ENCODE assay signal across 15 cellular contexts in the genomic region with DNA sequence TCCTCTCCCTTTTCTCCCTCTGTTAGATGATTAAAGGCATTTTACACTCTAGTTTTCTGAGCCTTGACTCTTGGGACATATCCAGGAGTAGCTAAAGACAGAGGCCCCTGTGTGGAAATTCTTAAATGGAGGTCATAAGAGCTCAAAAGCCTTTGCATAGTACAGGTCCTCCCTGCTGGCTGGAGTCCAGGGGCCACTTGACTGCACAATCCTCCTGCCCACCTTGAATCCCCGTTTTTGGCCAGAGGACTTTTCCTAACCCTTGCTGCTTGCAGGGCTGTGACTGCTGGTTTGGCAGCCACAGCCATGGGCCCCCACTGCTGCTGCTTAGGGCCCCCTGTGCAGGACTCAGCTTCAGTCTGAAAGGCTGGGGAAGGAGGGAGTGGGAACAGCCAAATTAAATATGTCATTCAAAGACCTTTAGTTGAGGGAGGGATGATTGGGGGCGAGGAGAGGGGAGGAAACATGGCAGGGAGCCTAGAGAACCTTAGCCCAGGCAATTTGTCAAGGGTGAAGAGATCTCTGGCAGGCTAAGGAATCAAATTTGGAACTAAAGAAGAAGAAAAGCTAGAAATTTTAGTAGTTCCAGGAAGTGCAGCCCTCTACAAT. TPM values are rescaled to one million over a fixed set of nuclear protein-coding genes. Genes with fewer than 3 reads are reported as not detected.
DNase-seq lines count a peak whose midpoint lies in the region; ATAC-seq and TF ChIP-seq lines count a peak whose summit lies in the region.
"Had no signal": no experiment of that assay in that cellular context is flagged by ENCODE, and none has a peak within 500 bp of the region (broad histone marks: within the 10 kb centered on the region; RNA-seq: fewer than 3 reads in every experiment).

No MANE protein-coding gene starts in this region.

- no peaks in the 10 kb centered on the region for H3K9me3 Mint-ChIP-seq in CD4-positive, alpha-beta T cell
- H3K9me3 Mint-ChIP-seq in activated T-helper 17 cell treated with anti-CD3 and anti-CD28 coated beads, Interleukin-2, amount 50 U/mL, for 72 hours, result no peaks in the 10 kb centered on the region
- H3K9me3 Mint-ChIP-seq: activated T-helper 1 cell treated with anti-CD3 and anti-CD28 coated beads, Interleukin-12 subunit alpha, Interleukin-12 subunit beta, Interleukin-2, Interleukin-4 antibody, amounts not matched to agents 30 ng/mL and 10 ng/mL and 1 ng/mL, durations not matched to agents 14 hours and 24 hours and 36 hours; IgD-negative memory B cell had no signal

- in situ Hi-C loops in gastrocnemius medialis (cut with MboI; ENCODE audit: low sequenced_read_pairs in 4 of 4), result no loop called here

- no peaks in the 10 kb centered on the region for H3K9me3 ChIP-seq in CD4-positive, alpha-beta T cell (ENCODE audit: control insufficient read depth, low read length)
- H3K9me3 ChIP-seq in left ventricle myocardium inferior (replicated peaks), result no peaks in the 10 kb centered on the region
- no peaks in the 10 kb centered on the region for H3K9me3 ChIP-seq in gastrocnemius medialis
- peaks cover 0 to 3% of the 10 kb centered on the region in 2 donors for H3K9me3 ChIP-seq in neuronal stem cell (replicated peaks in 1 of 2; ENCODE audit: control insufficient read depth in 2 of 2, insufficient read depth in 1 of 2, low read depth in 1 of 2, low read length in 2 of 2)
- no peaks in the 10 kb centered on the region for H3K9me3 ChIP-seq in Karpas-422 (ENCODE audit: low read length)
- H3K9me3 ChIP-seq: SJSA1 had no signal

- H3K23ac ChIP-seq in neuronal stem cell (ENCODE audit: low read depth, low read length, poor library complexity), result no peak overlapping the region

- no peak overlapping the region for H3K4me3 ChIP-seq in left ventricle myocardium inferior
- H3K4me3 ChIP-seq in gastrocnemius medialis, result no peak overlapping the region
- H3K4me3 ChIP-seq in neuronal stem cell (ENCODE audit: low read length in 2 of 2), result no peak overlapping the region
- no peak overlapping the region for H3K4me3 ChIP-seq in Karpas-422 (ENCODE audit: low read length)
- H3K4me3 ChIP-seq: SJSA1 had no signal

- no peak overlapping the region for H2BK15ac ChIP-seq in neuronal stem cell (ENCODE audit: low read length)

- H4K91ac ChIP-seq in neuronal stem cell (ENCODE audit: low read depth, low read length, poor library complexity), result no peak overlapping the region

- peaks cover 86% of the 10 kb centered on the region for H3K36me3 Mint-ChIP-seq in CD4-positive, alpha-beta T cell (ENCODE audit: low read depth)
- peaks cover 92% of the 10 kb centered on the region for H3K36me3 Mint-ChIP-seq in activated T-helper 17 cell treated with anti-CD3 and anti-CD28 coated beads, Interleukin-2, amount 50 U/mL, for 72 hours (ENCODE audit: low read depth)

- H2AFZ ChIP-seq in neuronal stem cell (ENCODE audit: low read length) (no peak overlapping the region), Karpas-422 (ENCODE audit: low read length) (no peak overlapping the region)

- no peaks in the 10 kb centered on the region; the same call in 1 of the 2 replicates for H4K20me1 ChIP-seq in Karpas-422 (ENCODE audit: insufficient read depth, low read depth, low read length)

- CTCF ChIA-PET in CD4-positive, alpha-beta T cell (lab: Charles Lee), result no interaction called here

- H3K27me3 Mint-ChIP-seq in CD4-positive, alpha-beta T cell, result no peaks in the 10 kb centered on the region
- no peaks in the 10 kb centered on the region for H3K27me3 Mint-ChIP-seq in activated T-helper 17 cell treated with anti-CD3 and anti-CD28 coated beads, Interleukin-2, amount 50 U/mL, for 72 hours
- H3K27me3 Mint-ChIP-seq: IgD-negative memory B cell had no signal

- H3K14ac ChIP-seq in neuronal stem cell (ENCODE audit: low read length), result no peak overlapping the region

- H3K27ac Mint-ChIP-seq in CD4-positive, alpha-beta T cell, result peak overlapping the region; percentile 18
- H3K27ac Mint-ChIP-seq in activated T-helper 17 cell treated with anti-CD3 and anti-CD28 coated beads, Interleukin-2, amount 50 U/mL, for 72 hours, result peak overlapping the region; percentile 51
- H3K27ac Mint-ChIP-seq: activated T-helper 1 cell treated with anti-CD3 and anti-CD28 coated beads, Interleukin-12 subunit alpha, Interleukin-12 subunit beta, Interleukin-2, Interleukin-4 antibody, amounts not matched to agents 30 ng/mL and 10 ng/mL and 1 ng/mL, durations not matched to agents 14 hours and 24 hours and 36 hours had no signal

- no peak overlapping the region for H3K27ac ChIP-seq in CD4-positive, alpha-beta T cell (ENCODE audit: low read depth, low read length)
- H3K27ac ChIP-seq in left ventricle myocardium inferior (replicated peaks) (peak overlapping the region; percentile 88), gastrocnemius medialis (peak overlapping the region; percentile 57 to 88 (median 67)), neuronal stem cell (replicated peaks; ENCODE audit: low read length) (no peak overlapping the region), Karpas-422 (ENCODE audit: low read length) (no peak overlapping the region)
- H3K27ac ChIP-seq: C4-2B, SJSA1 had no signal

- peaks cover 73% of the 10 kb centered on the region for H3K4me1 ChIP-seq in left ventricle myocardium inferior
- H3K4me1 ChIP-seq in gastrocnemius medialis, result peaks cover 0 to 17% of the 10 kb centered on the region in 2 donors
- no peaks in the 10 kb centered on the region for H3K4me1 ChIP-seq in neuronal stem cell (ENCODE audit: control insufficient read depth in 2 of 2, insufficient read depth in 1 of 2, low read depth in 1 of 2, low read length in 2 of 2)
- peaks cover 15% of the 10 kb centered on the region; the same call in 1 of the 2 replicates for H3K4me1 ChIP-seq in Karpas-422 (ENCODE audit: low read length)
- H3K4me1 ChIP-seq: SJSA1 had no signal

- no peak overlapping the region for H2BK5ac ChIP-seq in neuronal stem cell (ENCODE audit: low read length)

- H3K4me1 Mint-ChIP-seq in CD4-positive, alpha-beta T cell (ENCODE audit: low read depth), result peaks cover 34% of the 10 kb centered on the region
- H3K4me1 Mint-ChIP-seq in activated T-helper 17 cell treated with anti-CD3 and anti-CD28 coated beads, Interleukin-2, amount 50 U/mL, for 72 hours, result peaks cover 19% of the 10 kb centered on the region

- no peak overlapping the region for H3K9ac ChIP-seq in neuronal stem cell (ENCODE audit: low read depth, low read length, poor library complexity)
- no peak overlapping the region for H3K9ac ChIP-seq in Karpas-422 (ENCODE audit: low read length)

- no peak overlapping the region for H4K8ac ChIP-seq in neuronal stem cell (ENCODE audit: low read depth, low read length)

- no peak overlapping the region for H3K18ac ChIP-seq in neuronal stem cell (ENCODE audit: low read length)

- no peaks in the 10 kb centered on the region for H3K27me3 ChIP-seq in CD4-positive, alpha-beta T cell (ENCODE audit: control insufficient read depth, insufficient read depth, low read length)
- H3K27me3 ChIP-seq in left ventricle myocardium inferior (ENCODE audit: low read depth) (no peaks in the 10 kb centered on the region), gastrocnemius medialis (no peaks in the 10 kb centered on the region), neuronal stem cell (ENCODE audit: control insufficient read depth in 3 of 3, insufficient read depth in 3 of 3, low read depth in 1 of 3, low read length in 3 of 3) (no peaks in the 10 kb centered on the region), Karpas-422 (ENCODE audit: low read length) (no peaks in the 10 kb centered on the region)
- H3K27me3 ChIP-seq: SJSA1 had no signal

- no peaks in the 10 kb centered on the region for H3K79me2 ChIP-seq in Karpas-422 (ENCODE audit: low read length)

- H2AK5ac ChIP-seq in neuronal stem cell (ENCODE audit: low read depth, low read length), result no peak overlapping the region

- H3K4ac ChIP-seq in neuronal stem cell (ENCODE audit: low read length), result no peak overlapping the region

- no peak overlapping the region for H2BK12ac ChIP-seq in neuronal stem cell (ENCODE audit: low read length)

- ATAC-seq in CD4-positive, alpha-beta T cell (ENCODE audit: poor library complexity), result no peak
- no peak for ATAC-seq in activated T-helper 17 cell treated with anti-CD3 and anti-CD28 coated beads, Interleukin-2, amount 50 U/mL, for 72 hours (replicated peaks)
- no peak for ATAC-seq in gastrocnemius medialis

- no peak overlapping the region for H3K4me3 Mint-ChIP-seq in CD4-positive, alpha-beta T cell
- no peak overlapping the region for H3K4me3 Mint-ChIP-seq in activated T-helper 17 cell treated with anti-CD3 and anti-CD28 coated beads, Interleukin-2, amount 50 U/mL, for 72 hours
- H3K4me3 Mint-ChIP-seq: activated T-helper 1 cell treated with anti-CD3 and anti-CD28 coated beads, Interleukin-12 subunit alpha, Interleukin-12 subunit beta, Interleukin-2, Interleukin-4 antibody, amounts not matched to agents 30 ng/mL and 10 ng/mL and 1 ng/mL, durations not matched to agents 14 hours and 24 hours and 36 hours; IgD-negative memory B cell had no signal

- H3K9me2 ChIP-seq in Karpas-422 (replicated peaks; ENCODE audit: insufficient read depth, low read length), result no peaks in the 10 kb centered on the region

- no CpG with 5 or more reads among the region's 2 CpGs for WGBS in neuronal stem cell (ENCODE audit: extremely low coverage in 2 of 2, insufficient read length in 2 of 2, insufficient replicate concordance in 1 of 2), 2 donors

- H3K36me3 ChIP-seq in left ventricle myocardium inferior (peaks cover 90% of the 10 kb centered on the region), gastrocnemius medialis (peaks cover 3 to 88% of the 10 kb centered on the region in 2 donors), neuronal stem cell (replicated peaks in 1 of 2; ENCODE audit: control insufficient read depth in 2 of 2, insufficient read depth in 2 of 2, low read length in 2 of 2) (peaks cover 42 to 96% of the 10 kb centered on the region in 2 donors), Karpas-422 (ENCODE audit: insufficient read depth, low read length) (peaks cover 12% of the 10 kb centered on the region; the same call in 1 of the 2 replicates)

- no peak for TF ChIP-seq POLR2A in gastrocnemius medialis (IDR thresholded peaks at IDR 0.05)

- POLR2A ChIA-PET in CD4-positive, alpha-beta T cell (lab: Charles Lee), result no interaction called here

- no peak overlapping the region for H3K4me2 ChIP-seq in neuronal stem cell (ENCODE audit: insufficient read depth, low read length, poor library complexity, severe bottlenecking)
- no peak overlapping the region for H3K4me2 ChIP-seq in Karpas-422 (ENCODE audit: low read depth, low read length, poor library complexity, severe bottlenecking)

- no peaks in the 10 kb centered on the region for H3K79me1 ChIP-seq in neuronal stem cell (ENCODE audit: low read depth, low read length)

- TF ChIP-seq CTCF in CD4-positive, alpha-beta T cell (IDR thresholded peaks at IDR 0.05), result no peak
- no peak for TF ChIP-seq CTCF in left ventricle myocardium inferior (IDR thresholded peaks at IDR 0.05; ENCODE audit: borderline replicate concordance)
- TF ChIP-seq CTCF in gastrocnemius medialis (IDR thresholded peaks at IDR 0.05 in 4 of 5, conservative IDR thresholded peaks at IDR 0.05 in 1 of 5), result no peak

- H2BK120ac ChIP-seq in neuronal stem cell (ENCODE audit: low read depth, low read length), result no peak overlapping the region

- DNase-seq in CD4-positive, alpha-beta T cell, result no peak
- DNase-seq in left ventricle myocardium inferior (no peak), gastrocnemius medialis (no peak), kidney glomerular epithelial cell (lab: John Stamatoyannopoulos, UW) (no peak), NCI-H1048 (lab: John Stamatoyannopoulos, UW) (no peak), neuronal stem cell (ENCODE audit: low spot score) (no peak), Karpas-422 (no peak)
- DNase-seq: central memory CD4-positive, alpha-beta T cell; NCI-H187 had no signal

- intact Hi-C loops in CD4-positive, alpha-beta T cell (cut with DNase I, micrococcal nuclease), result no loop called here
- intact Hi-C loops in left ventricle myocardium inferior (cut with micrococcal nuclease), result no loop called here
- intact Hi-C loops in gastrocnemius medialis (cut with DNase I; ENCODE audit: low total_unique reads), result no loop called here

RNA-seq across cellular contexts. Expression of gene ARHGAP1, which starts 33.3 kb away (rescaled TPM):
- 10 to 100 TPM; 33.7 to 36.3 TPM for total RNA-seq in CD4-positive, alpha-beta T cell
- total RNA-seq in activated T-helper 17 cell treated with anti-CD3 and anti-CD28 coated beads, Interleukin-2, amount 50 U/mL, for 72 hours, result 10 to 100 TPM; 43.5 to 49.6 TPM
- total RNA-seq in left ventricle myocardium inferior, result 101 TPM
- 10 to 100 TPM; 11.1 to 34.8 (median 24.6) TPM for total RNA-seq in gastrocnemius medialis
- 14.9 TPM for polyA plus RNA-seq in neuronal stem cell (2013, experiment 1 of 2)
- 16.1 TPM for polyA plus RNA-seq in neuronal stem cell (2013, experiment 2 of 2)
- total RNA-seq in Karpas-422 (2014; rRNA removed; shearing (Covaris generic); ENCODE audit: low replicate concordance), result 13.6 and 23.4 TPM in 2 replicates

RNA-seq across cellular contexts. Expression of gene ZNF408, which starts 33.7 kb away (rescaled TPM):
- total RNA-seq in CD4-positive, alpha-beta T cell, result 10 to 100 TPM; 22.7 to 23.0 TPM
- 10 to 100 TPM; 10.5 to 15.1 TPM for total RNA-seq in activated T-helper 17 cell treated with anti-CD3 and anti-CD28 coated beads, Interleukin-2, amount 50 U/mL, for 72 hours
- total RNA-seq in left ventricle myocardium inferior, result 7.3 TPM
- 10 to 100 TPM; 17.7 to 25.2 (median 19.3) TPM for total RNA-seq in gastrocnemius medialis
- polyA plus RNA-seq in neuronal stem cell (2013, experiment 1 of 2), result 4.8 TPM
- polyA plus RNA-seq in neuronal stem cell (2013, experiment 2 of 2), result 5.0 TPM
- total RNA-seq in Karpas-422 (2014; rRNA removed; shearing (Covaris generic); ENCODE audit: low replicate concordance), result 5.1 and 7.4 TPM in 2 replicates

RNA-seq across cellular contexts. Expression of gene ATG13, which starts 49.7 kb away (rescaled TPM):
- total RNA-seq in CD4-positive, alpha-beta T cell, result 100 to 1,000 TPM in 1 of 2 experiments, 10 to 100 TPM in 1; 95.7 to 102 TPM
- total RNA-seq in activated T-helper 17 cell treated with anti-CD3 and anti-CD28 coated beads, Interleukin-2, amount 50 U/mL, for 72 hours, result 10 to 100 TPM; 59.1 to 62.1 TPM
- total RNA-seq in left ventricle myocardium inferior (42.1 TPM), gastrocnemius medialis (10 to 100 TPM; 33.4 to 76.0 (median 67.0) TPM)
- polyA plus RNA-seq in neuronal stem cell (2013, experiment 1 of 2), result 51.6 TPM
- polyA plus RNA-seq in neuronal stem cell (2013, experiment 2 of 2), result 50.8 TPM
- total RNA-seq in Karpas-422 (2014; rRNA removed; shearing (Covaris generic); ENCODE audit: low replicate concordance), result 77.4 and 79.2 TPM in 2 replicates

RNA-seq across cellular contexts. Expression of gene HARBI1, which starts 50.1 kb away (rescaled TPM):
- 10 to 100 TPM; 18.2 to 18.7 TPM for total RNA-seq in CD4-positive, alpha-beta T cell
- 1 to 10 TPM; 2.4 to 4.6 TPM for total RNA-seq in activated T-helper 17 cell treated with anti-CD3 and anti-CD28 coated beads, Interleukin-2, amount 50 U/mL, for 72 hours
- total RNA-seq in left ventricle myocardium inferior, result 4.8 TPM
- 1 to 10 TPM; 1.2 to 6.9 (median 3.3) TPM for total RNA-seq in gastrocnemius medialis
- polyA plus RNA-seq in neuronal stem cell (2013, experiment 1 of 2), result 2.9 TPM
- polyA plus RNA-seq in neuronal stem cell (2013, experiment 2 of 2), result 3.3 TPM
- total RNA-seq in Karpas-422 (2014; rRNA removed; shearing (Covaris generic); ENCODE audit: low replicate concordance), result 3.8 and 4.0 TPM in 2 replicates

RNA-seq across cellular contexts. Expression of gene F2, which starts 51.9 kb away (rescaled TPM):
- total RNA-seq in CD4-positive, alpha-beta T cell, result not detected
- total RNA-seq in activated T-helper 17 cell treated with anti-CD3 and anti-CD28 coated beads, Interleukin-2, amount 50 U/mL, for 72 hours, result not detected
- not detected for total RNA-seq in left ventricle myocardium inferior
- 1 to 10 TPM in 2 of 4 donors, not detected in 2; 1.4 to 3.0 TPM for total RNA-seq in gastrocnemius medialis
- polyA plus RNA-seq in neuronal stem cell (2013, experiment 1 of 2), result not detected
- not detected for polyA plus RNA-seq in neuronal stem cell (2013, experiment 2 of 2)
- not detected in 2 replicates for total RNA-seq in Karpas-422 (2014; rRNA removed; shearing (Covaris generic); ENCODE audit: low replicate concordance)
- total RNA-seq: activated T-helper 1 cell treated with anti-CD3 and anti-CD28 coated beads, Interleukin-12 subunit alpha, Interleukin-12 subunit beta, Interleukin-2, Interleukin-4 antibody, amounts not matched to agents 30 ng/mL and 10 ng/mL and 1 ng/mL, durations not matched to agents 14 hours and 24 hours and 36 hours; fibroblast of lung; SJSA1 had no signal
- polyA plus RNA-seq: fibroblast of lung, IgD-negative memory B cell had no signal

Comparison
In these comparisons a context has a peak if more than half of its experiments do, and no peak if none do; other contexts are left out.
1. H3K27ac ChIP-seq: peak in left ventricle myocardium inferior (single experiment) and gastrocnemius medialis (4 of 4); none in CD4-positive, alpha-beta T cell (single experiment), neuronal stem cell (single experiment) and Karpas-422 (single experiment).